In the genomic region with DNA sequence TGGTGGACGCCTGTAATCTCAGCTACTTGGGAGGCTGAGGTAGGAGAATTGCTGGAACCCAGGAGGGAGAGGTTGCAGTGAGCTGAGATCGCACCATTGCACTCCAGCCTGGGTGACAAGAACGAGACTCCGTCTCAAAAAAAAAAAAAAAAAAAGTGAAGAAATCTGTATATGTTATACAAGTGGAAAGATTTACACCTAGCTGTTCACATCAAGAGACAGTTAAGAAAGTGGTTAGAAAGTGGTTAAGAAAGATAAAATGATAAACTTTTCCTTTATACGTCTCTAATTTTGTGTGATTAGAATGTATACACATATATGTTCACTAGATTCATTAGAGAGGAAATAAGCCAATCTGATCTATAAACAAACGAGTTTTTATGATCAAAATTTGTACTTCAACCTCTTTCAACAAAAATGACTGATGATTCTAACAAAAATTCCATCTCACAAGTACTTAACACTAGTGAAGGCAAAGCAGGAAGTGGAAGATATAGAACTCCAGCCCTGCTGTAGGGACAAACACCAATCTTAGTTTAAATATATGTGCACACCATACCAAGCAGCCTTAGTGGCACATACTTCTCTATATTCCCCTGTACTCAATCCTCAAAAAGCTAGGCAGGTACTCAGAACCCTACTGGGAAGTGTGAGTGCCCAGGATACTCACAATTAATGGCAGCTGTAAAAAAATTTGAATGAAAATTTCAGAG, we compare ENCODE assay signal across 15 cellular contexts.
"Had no signal": no experiment of that assay in that cellular context is flagged by ENCODE, and none has a peak within 500 bp of the region (broad histone marks: within the 10 kb centered on the region; RNA-seq: fewer than 3 reads in every experiment).

No MANE protein-coding gene starts in this region.

- H3K4me3 Mint-ChIP-seq: activated CD4-positive, alpha-beta memory T cell treated with anti-CD3 and anti-CD28 coated beads for 36 hours; memory B cell; neural crest cell had no signal

- DNase-seq: activated CD4-positive, alpha-beta memory T cell treated with anti-CD3 and anti-CD28 coated beads for 36 hours; activated CD8-positive, alpha-beta memory T cell treated with anti-CD3 and anti-CD28 coated beads, Interleukin-2, amount 50 U/mL, for 48 hours; activated naive CD4-positive, alpha-beta T cell treated with Interleukin-2 at 50 U/mL for 16 hours; adrenal gland; effector CD4-positive, alpha-beta T cell; esophagus squamous epithelium; glutamatergic neuron; hypothalamus; left ventricle myocardium inferior; stimulated activated CD4-positive, alpha-beta T cell treated with anti-CD3 and anti-CD28 coated beads, Interleukin-12 subunit alpha, Interleukin-12 subunit beta, amount 100 ng/mL, for 4 hours; stimulated activated CD4-positive, alpha-beta T cell treated with anti-CD3 and anti-CD28 coated beads, Interleukin-2, amount 100 ng/mL, for 24 hours; T-helper 9 cell; tibial artery had no signal

- H3K9me3 Mint-ChIP-seq: activated CD4-positive, alpha-beta memory T cell treated with anti-CD3 and anti-CD28 coated beads for 36 hours; memory B cell; neural crest cell had no signal

- H3K27ac Mint-ChIP-seq: activated CD4-positive, alpha-beta memory T cell treated with anti-CD3 and anti-CD28 coated beads for 36 hours had no signal

- H3K27me3 Mint-ChIP-seq: activated CD4-positive, alpha-beta memory T cell treated with anti-CD3 and anti-CD28 coated beads for 36 hours; memory B cell had no signal

- H3K4me1 Mint-ChIP-seq: neural crest cell had no signal
